ENCODE assay signal across 18 cellular contexts in the genomic region with DNA sequence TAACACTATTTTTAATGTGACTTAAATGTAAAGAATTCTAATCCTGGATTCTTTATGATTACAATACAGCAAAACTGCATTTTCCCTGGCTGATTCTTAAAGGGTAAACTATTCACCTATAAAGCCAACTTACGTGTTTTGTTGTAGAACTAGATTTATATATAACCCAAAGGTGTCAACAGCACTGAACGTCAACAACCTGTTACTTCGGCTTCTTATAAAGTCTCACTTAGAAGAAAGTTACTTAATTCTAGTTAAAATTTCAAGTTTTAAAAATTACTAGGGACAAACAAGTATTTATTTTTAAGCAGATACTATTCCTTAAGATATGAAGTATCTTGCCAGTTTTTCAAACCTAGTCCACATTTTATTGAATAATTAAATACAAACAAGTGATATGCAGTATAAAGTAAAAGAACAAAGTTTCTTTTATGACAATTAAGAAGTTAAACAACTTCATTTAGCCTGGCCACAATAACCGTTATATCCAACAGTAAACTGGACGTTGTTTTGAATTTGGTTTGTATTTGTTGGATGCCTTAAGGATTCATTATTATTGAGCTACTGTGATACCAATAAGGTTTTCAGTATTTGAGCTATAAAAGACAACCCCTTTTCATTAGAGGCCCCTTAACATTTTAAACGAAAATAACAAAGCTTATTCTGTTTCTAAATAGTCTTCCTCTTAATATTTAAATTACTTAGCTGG.
DNase-seq lines count a peak whose midpoint lies in the region; ATAC-seq and TF ChIP-seq lines count a peak whose summit lies in the region.
"Had no signal": no experiment of that assay in that cellular context is flagged by ENCODE, and none has a peak within 500 bp of the region (broad histone marks: within the 10 kb centered on the region; RNA-seq: fewer than 3 reads in every experiment).

No MANE protein-coding gene starts in this region.

- no peak for TF ChIP-seq CTCF in CD4-positive, alpha-beta T cell (IDR thresholded peaks at IDR 0.05)
- no peak for TF ChIP-seq CTCF in WTC11 (IDR thresholded peaks at IDR 0.05)
- no peak for TF ChIP-seq CTCF in nephron (IDR thresholded peaks at IDR 0.05; ENCODE audit: unreplicated experiment in 3 of 3)
- TF ChIP-seq CTCF in ovary (IDR thresholded peaks at IDR 0.05), result no peak

- peaks cover 31% of the 10 kb centered on the region for H3K27me3 ChIP-seq in CD4-positive, alpha-beta T cell (ENCODE audit: control insufficient read depth, insufficient read depth, low read length)
- H3K27me3 ChIP-seq in HUES48 (ENCODE audit: control insufficient read depth, insufficient read depth, low read length) (peaks cover 13% of the 10 kb centered on the region; the same call in 1 of the 2 replicates), ovary (peaks cover 4% of the 10 kb centered on the region)

- H3K9me3 Mint-ChIP-seq in CD4-positive, alpha-beta T cell, result no peaks in the 10 kb centered on the region
- no peaks in the 10 kb centered on the region for H3K9me3 Mint-ChIP-seq in WTC11
- no peaks in the 10 kb centered on the region for H3K9me3 Mint-ChIP-seq in nephron
- H3K9me3 Mint-ChIP-seq in immature natural killer cell, result no peaks in the 10 kb centered on the region
- H3K9me3 Mint-ChIP-seq: activated CD8-positive, alpha-beta T cell treated with anti-CD3 and anti-CD28 coated beads for 36 hours; activated T-cell treated with anti-CD3 and anti-CD28 coated beads, Interleukin-2, amount 50 U/mL, for 24 hours; CD8-positive, alpha-beta memory T cell; T-helper 1 cell treated with Interleukin-12 subunit alpha and Interleukin-12 subunit beta and Interleukin-4 antibody, amounts not matched to agents 30 μg/mL and 1 μg/mL, for 36 hours had no signal

- no peak for ATAC-seq in CD4-positive, alpha-beta T cell (ENCODE audit: poor library complexity)
- no peak for ATAC-seq in WTC11
- ATAC-seq: activated CD8-positive, alpha-beta T cell treated with anti-CD3 and anti-CD28 coated beads for 36 hours; right cardiac atrium had no signal

- no peak for DNase-seq in CD4-positive, alpha-beta T cell
- DNase-seq in WTC11 (ENCODE audit: low spot score), result no peak
- no peak for DNase-seq in immature natural killer cell
- no peak for DNase-seq in ovary
- no peak for DNase-seq in stimulated activated CD4-positive, alpha-beta T cell treated with anti-CD3 and anti-CD28 coated beads, Interleukin-2, amount 100 ng/mL, for 24 hours
- DNase-seq: activated CD8-positive, alpha-beta T cell treated with anti-CD3 and anti-CD28 coated beads for 36 hours; activated naive CD4-positive, alpha-beta T cell treated with anti-CD3 and anti-CD28 coated beads, Interleukin-2, amount 50 U/mL, for 16 hours; activated T-cell treated with anti-CD3 and anti-CD28 coated beads, Interleukin-2, amount 50 U/mL, for 24 hours; CD8-positive, alpha-beta memory T cell; NCI-H345; occipital lobe; right cardiac atrium; SIG-M5; stimulated activated naive CD4-positive, alpha-beta T cell treated with Interleukin-2 at 50 U/mL for 16 hours; tibial artery had no signal

- no peak overlapping the region for H3K27ac Mint-ChIP-seq in CD4-positive, alpha-beta T cell
- H3K27ac Mint-ChIP-seq in WTC11, result no peak overlapping the region
- peak overlapping the region; percentile 90 to 97 (median 90) for H3K27ac Mint-ChIP-seq in nephron
- H3K27ac Mint-ChIP-seq in immature natural killer cell, result no peak overlapping the region
- H3K27ac Mint-ChIP-seq: activated CD8-positive, alpha-beta T cell treated with anti-CD3 and anti-CD28 coated beads for 36 hours; activated T-cell treated with anti-CD3 and anti-CD28 coated beads, Interleukin-2, amount 50 U/mL, for 24 hours; CD8-positive, alpha-beta memory T cell; T-helper 1 cell treated with Interleukin-12 subunit alpha and Interleukin-12 subunit beta and Interleukin-4 antibody, amounts not matched to agents 30 μg/mL and 1 μg/mL, for 36 hours had no signal

- H3K9me3 ChIP-seq in CD4-positive, alpha-beta T cell (ENCODE audit: control insufficient read depth, low read length), result no peaks in the 10 kb centered on the region
- no peaks in the 10 kb centered on the region for H3K9me3 ChIP-seq in HUES48 (ENCODE audit: control insufficient read depth, insufficient read depth, low read length)
- no peaks in the 10 kb centered on the region for H3K9me3 ChIP-seq in ovary
- H3K9me3 ChIP-seq: tibial artery had no signal

- H3K4me1 ChIP-seq in HUES48 (ENCODE audit: control insufficient read depth, insufficient read depth, low read length), result peaks cover 22% of the 10 kb centered on the region
- H3K4me1 ChIP-seq in ovary (ENCODE audit: insufficient read depth), result peaks cover 2% of the 10 kb centered on the region

- H3K4me1 Mint-ChIP-seq in CD4-positive, alpha-beta T cell (ENCODE audit: low read depth), result peaks cover 15% of the 10 kb centered on the region
- H3K4me1 Mint-ChIP-seq in WTC11 (peaks cover 25% of the 10 kb centered on the region), nephron (peaks cover 23% of the 10 kb centered on the region), immature natural killer cell (peaks cover 12 to 20% of the 10 kb centered on the region in 2 donors)

- H3K4me3 ChIP-seq in HUES48 (ENCODE audit: low read depth, low read length) (peak overlapping the region; percentile 84; the same call in 1 of the 2 replicates), ovary (no peak overlapping the region)
- H3K4me3 ChIP-seq: tibial artery had no signal

- no peak overlapping the region for H3K27ac ChIP-seq in CD4-positive, alpha-beta T cell (ENCODE audit: low read depth, low read length)
- H3K27ac ChIP-seq in HUES48 (ENCODE audit: low read depth, low read length) (no peak overlapping the region), ovary (no peak overlapping the region)
- H3K27ac ChIP-seq: tibial artery had no signal

- peaks cover 15% of the 10 kb centered on the region for H3K36me3 Mint-ChIP-seq in CD4-positive, alpha-beta T cell (ENCODE audit: low read depth)
- H3K36me3 Mint-ChIP-seq in WTC11 (no peaks in the 10 kb centered on the region), nephron (ENCODE audit: low read depth) (peaks cover 5% of the 10 kb centered on the region), immature natural killer cell (peaks cover 2 to 27% (median 18%) of the 10 kb centered on the region in 3 donors)

- POLR2A ChIA-PET in CD4-positive, alpha-beta T cell (lab: Charles Lee), result no interaction called here
- POLR2A ChIA-PET in WTC11 (lab: Charles Lee), result no interaction called here

- intact Hi-C loops in CD4-positive, alpha-beta T cell (cut with DNase I, micrococcal nuclease), result loop anchor here in 1 of 2 experiments (5.0 kb wide), 1 partner anchor 122 kb away; no protein-coding TSS in a partner anchor
- intact Hi-C loops in ovary (cut with DNase I), result loop anchor here in 2 of 4 donors (5.0 to 10.0 kb wide), 3 partner anchors 290 to 790 kb away; partner anchors contain the start of gene HOXA9 (in 1 of the 2)

- peak overlapping the region; percentile 9 for H3K4me3 Mint-ChIP-seq in CD4-positive, alpha-beta T cell
- H3K4me3 Mint-ChIP-seq in WTC11 (peak overlapping the region; percentile 20; the same call in 1 of the 2 replicates), nephron (peak overlapping the region; percentile 83 to 87 (median 83)), immature natural killer cell (peak overlapping the region in 2 of 5 donors; percentile 23 to 41)

- TF ChIP-seq POLR2A in ovary (IDR thresholded peaks at IDR 0.05), result no peak

- no peak for TF ChIP-seq EP300 in ovary (IDR thresholded peaks at IDR 0.05)

- WGBS in ovary, 3 donors, result 85 to 87% (median 85%) methylated on average over 6 of the region's 6 CpGs

- H3K36me3 ChIP-seq in HUES48 (ENCODE audit: control insufficient read depth, insufficient read depth, low read length) (no peaks in the 10 kb centered on the region), ovary (no peaks in the 10 kb centered on the region)
- H3K36me3 ChIP-seq: tibial artery had no signal

- peaks cover 59% of the 10 kb centered on the region for H3K27me3 Mint-ChIP-seq in CD4-positive, alpha-beta T cell
- H3K27me3 Mint-ChIP-seq in WTC11 (ENCODE audit: low read depth) (no peaks in the 10 kb centered on the region; the same call in 1 of the 2 replicates), nephron (ENCODE audit: low read depth) (peaks cover 51% of the 10 kb centered on the region), immature natural killer cell (ENCODE audit: low read depth in 3 of 3) (peaks cover 3 to 7% (median 3%) of the 10 kb centered on the region in 3 donors)

- no peak overlapping the region for H3K9ac ChIP-seq in HUES48 (ENCODE audit: low read depth, low read length)

- CTCF ChIA-PET in CD4-positive, alpha-beta T cell (lab: Charles Lee), result interaction anchor here (0.5 to 1.4 kb wide), 3 partner anchors 9 to 805 kb away, joined by 3 read pairs; no protein-coding TSS in a partner anchor
- CTCF ChIA-PET in WTC11 (lab: Charles Lee), result interaction anchor here (0.6 to 3.2 kb wide), 6 partner anchors 10 to 768 kb away, joined by 3 to 20 read pairs (median 4); partner anchors contain the start of gene HOXA5

TF ChIP-seq in WTC11, 78 proteins besides CTCF, POLR2A, EP300 and RAD21 (continues in another document):
- no peak for TF ChIP-seq EMX1 (CRISPR knock-in tag; IDR thresholded peaks at IDR 0.05)
- TF ChIP-seq NFYB (CRISPR knock-in tag; conservative IDR thresholded peaks at IDR 0.05; ENCODE audit: low read depth), result no peak
- TF ChIP-seq ZNF317 (CRISPR knock-in tag; IDR thresholded peaks at IDR 0.05; ENCODE audit: borderline replicate concordance, low read depth), result no peak
- TF ChIP-seq HMGA2 (CRISPR knock-in tag; IDR thresholded peaks at IDR 0.05), result no peak
- TF ChIP-seq CREM (CRISPR knock-in tag; IDR thresholded peaks at IDR 0.05), result no peak

Comparison
In these comparisons a context has a peak if more than half of its experiments do, and no peak if none do; other contexts are left out.
1. H3K27ac Mint-ChIP-seq: peak in nephron (3 of 3); none in CD4-positive, alpha-beta T cell (single experiment), WTC11 (single experiment) and immature natural killer cell (0 of 6).